ENCODE assay signal across 15 cellular contexts in genomic region chr17:81406117-81406953, GRCh38. TPM values are rescaled to one million over a fixed set of nuclear protein-coding genes. Genes with fewer than 3 reads are reported as not detected.
DNase-seq lines count a peak whose midpoint lies in the region; ATAC-seq, FAIRE-seq and TF ChIP-seq lines count a peak whose summit lies in the region.
"Had no signal": no experiment of that assay in that cellular context is flagged by ENCODE, and none has a peak within 500 bp of the region (broad histone marks: within the 10 kb centered on the region; RNA-seq: fewer than 3 reads in every experiment).

No MANE protein-coding gene starts in this region.

- no peaks in the 10 kb centered on the region for H3K9me3 ChIP-seq in BE2C
- no peaks in the 10 kb centered on the region for H3K9me3 ChIP-seq in gastroesophageal sphincter
- no peaks in the 10 kb centered on the region for H3K9me3 ChIP-seq in MM.1S (replicated peaks; ENCODE audit: insufficient read depth, low read length)

- H3K27ac ChIP-seq in gastroesophageal sphincter (peak overlapping the region in 3 of 4 donors; percentile 97 to 100 (median 99)), MM.1S (ENCODE audit: low read length) (no peak overlapping the region)

- DNase-seq in BE2C (peak; percentile 62), NCI-H2227 treated with DMSO at 0.1 percent for 48 hours (lab: John Stamatoyannopoulos, UW) (peak; percentile 59), retina (peak; percentile 76), A172 (ENCODE audit: low spot score) (no peak), MM.1S (no peak), GM19239 (ENCODE audit: insufficient read length, low spot score) (no peak)
- DNase-seq: activated CD4-positive, alpha-beta T cell treated with anti-CD3 and anti-CD28 coated beads, Interleukin-2, amount 10 ng/mL, durations not matched to agents 7 days and 5 days; CD4-positive, CD25-positive, alpha-beta regulatory T cell; effector memory CD4-positive, alpha-beta T cell; kidney glomerular epithelial cell; NCI-H187 treated with DMSO at 0.1 percent for 48 hours; T-helper 17 cell had no signal

- H3K9ac ChIP-seq in MM.1S (ENCODE audit: low read length) = no peak overlapping the region

- H3K4me1 ChIP-seq in BE2C (peaks cover 60% of the 10 kb centered on the region), gastroesophageal sphincter (peaks cover 15 to 100% (median 47%) of the 10 kb centered on the region in 3 donors), MM.1S (ENCODE audit: low read length) (no peaks in the 10 kb centered on the region)

- ATAC-seq in gastroesophageal sphincter = no peak
- no peak for ATAC-seq in HG03108 (IDR thresholded peaks at IDR 0.05; ENCODE audit: unreplicated experiment)
- ATAC-seq: stimulated activated memory B cell treated with anti-CD40 and anti-IgM and Interleukin-4, amounts not matched to agents 10 μg/mL and 1 μg/mL and 100 μg/mL, for 72 hours; T-helper 17 cell had no signal

- H3K9me2 ChIP-seq in MM.1S (replicated peaks; ENCODE audit: insufficient read depth, low read length) = no peaks in the 10 kb centered on the region

- H3K4me3 ChIP-seq in BE2C (ENCODE audit: low read depth, low read length) (peak overlapping the region; percentile 35), gastroesophageal sphincter (no peak overlapping the region), MM.1S (ENCODE audit: low read length) (no peak overlapping the region)

- TF ChIP-seq CTCF in BE2C (IDR thresholded peaks at IDR 0.05; ENCODE audit: low read depth, low read length) = no peak
- TF ChIP-seq CTCF in gastroesophageal sphincter (IDR thresholded peaks at IDR 0.05) = no peak
- TF ChIP-seq CTCF in MM.1S (IDR thresholded peaks at IDR 0.05; ENCODE audit: low read length) = no peak

- no peak for TF ChIP-seq EP300 in gastroesophageal sphincter (IDR thresholded peaks at IDR 0.05)

- TF ChIP-seq POLR2A in gastroesophageal sphincter (IDR thresholded peaks at IDR 0.05) = no peak

- no peak overlapping the region for H3K4me2 ChIP-seq in MM.1S (ENCODE audit: low read depth, low read length)

- no peaks in the 10 kb centered on the region for H3F3A ChIP-seq in MM.1S (ENCODE audit: insufficient read depth, low read length)

- 40 to 89% methylated on average over 4 to 17 of the region's 42 CpGs for WGBS in gastroesophageal sphincter (ENCODE audit: low coverage in 1 of 2), 2 donors

- H4K20me1 ChIP-seq in MM.1S (ENCODE audit: insufficient read depth, low read length) = no peaks in the 10 kb centered on the region

- H2AFZ ChIP-seq in MM.1S (ENCODE audit: low read length) = no peak overlapping the region

- H3K36me3 ChIP-seq in BE2C = no peaks in the 10 kb centered on the region
- H3K36me3 ChIP-seq in gastroesophageal sphincter = no peaks in the 10 kb centered on the region
- no peaks in the 10 kb centered on the region for H3K36me3 ChIP-seq in MM.1S (replicated peaks; ENCODE audit: insufficient read depth, low read length)

- H3K27me3 ChIP-seq in BE2C (no peaks in the 10 kb centered on the region), gastroesophageal sphincter (no peaks in the 10 kb centered on the region), MM.1S (replicated peaks; ENCODE audit: insufficient read depth, low read length) (peaks cover 97% of the 10 kb centered on the region)

- no peaks in the 10 kb centered on the region for H3K79me2 ChIP-seq in MM.1S (ENCODE audit: low read length)

- no peak for FAIRE-seq in GM19239 (lab: Jason Lieb, UNC)

RNA-seq across cellular contexts. Expression of gene BAHCC1, which starts 11.1 kb away (rescaled TPM):
- polyA plus RNA-seq in BE2C (2012; ENCODE audit: insufficient read depth, insufficient read length, low read depth) = 23.2 TPM
- 10 to 100 TPM; 17.5 to 34.3 (median 19.5) TPM for total RNA-seq in gastroesophageal sphincter
- 0.95 and 2.0 TPM in 2 replicates for total RNA-seq in A172 (2014; rRNA removed; shearing (Covaris generic))
- total RNA-seq: activated CD4-positive, alpha-beta T cell treated with anti-CD3 and anti-CD28 coated beads, Interleukin-2, amount 10 ng/mL, durations not matched to agents 7 days and 5 days had no signal
- polyA plus RNA-seq: CD4-positive, CD25-positive, alpha-beta regulatory T cell had no signal

Comparison
In these comparisons a context has a peak if more than half of its experiments do, and no peak if none do; other contexts are left out.
1. DNase-seq: peak in BE2C (single experiment), NCI-H2227 treated with DMSO at 0.1 percent for 48 hours (single experiment) and retina (single experiment); none in A172 (single experiment), MM.1S (single experiment) and GM19239 (single experiment).